Comparison of ENCODE assay signal across 11 cellular contexts in genomic region chr9:71490810-71491209, GRCh38.
A peak's percentile ranks its signal among the peaks of the same experiment; 100 is the strongest.
DNase-seq lines count a peak whose midpoint lies in the region; ATAC-seq and TF ChIP-seq lines count a peak whose summit lies in the region.
"Had no signal": no experiment of that assay in that cellular context is flagged by ENCODE, and none has a peak within 500 bp of the region (broad histone marks: within the 10 kb centered on the region; RNA-seq: fewer than 3 reads in every experiment).

No MANE protein-coding gene starts in this region.

- no peaks in the 10 kb centered on the region for H4K20me1 ChIP-seq in osteoblast (ENCODE audit: insufficient read depth, low read length)

- no peaks in the 10 kb centered on the region for H3K27me3 ChIP-seq in adipocyte (replicated peaks; ENCODE audit: control insufficient read depth, insufficient read depth, low read length)
- H3K27me3 ChIP-seq in osteoblast (ENCODE audit: insufficient read depth, low read length), result no peaks in the 10 kb centered on the region
- no peaks in the 10 kb centered on the region for H3K27me3 ChIP-seq in body of pancreas

- in situ Hi-C loops in GM13977 (cut with MboI; ENCODE audit: low pct_unique_long_range_greater_than_20kb, low sequenced_read_pairs, unreplicated experiment), result no loop called here

- H3K36me3 ChIP-seq in adipocyte (ENCODE audit: control insufficient read depth, insufficient read depth, low read length, severe bottlenecking) (no peaks in the 10 kb centered on the region), osteoblast (ENCODE audit: insufficient read depth, low read length) (no peaks in the 10 kb centered on the region), body of pancreas (replicated peaks in 1 of 2; ENCODE audit: insufficient read depth in 1 of 2, low read depth in 2 of 2) (no peaks in the 10 kb centered on the region)

- H3K27ac ChIP-seq in osteoblast (ENCODE audit: low read depth, low read length) (no peak overlapping the region), body of pancreas (no peak overlapping the region)

- 37 to 38% methylated on average over 2 of the region's 2 CpGs for WGBS in body of pancreas, 2 donors

- intact Hi-C loops in body of pancreas (cut with DNase I), result no loop called here

- no peaks in the 10 kb centered on the region for H3K79me2 ChIP-seq in osteoblast (ENCODE audit: insufficient read depth, low read length)

- peak; percentile 51 for ATAC-seq in HG03354 (IDR thresholded peaks at IDR 0.05; ENCODE audit: poor library complexity, severe bottlenecking, unreplicated experiment)
- ATAC-seq in body of pancreas, result no peak
- ATAC-seq: natural killer cell had no signal

- TF ChIP-seq CTCF in GM13977 (IDR thresholded peaks at IDR 0.05; ENCODE audit: extremely low read depth, insufficient read depth, missing control alignments), result peak; percentile 39
- TF ChIP-seq CTCF in osteoblast (IDR thresholded peaks at IDR 0.05; ENCODE audit: extremely low read depth, low read depth, low read length), result peak; percentile 17
- peak in 1 of 7 experiments; percentile 4 for TF ChIP-seq CTCF in body of pancreas (IDR thresholded peaks at IDR 0.05)

- H3K9me3 ChIP-seq in adipocyte (ENCODE audit: control insufficient read depth, low read length) (no peaks in the 10 kb centered on the region), osteoblast (ENCODE audit: low read depth, low read length) (no peaks in the 10 kb centered on the region), body of pancreas (no peaks in the 10 kb centered on the region)

- no peak overlapping the region for H2AFZ ChIP-seq in osteoblast (ENCODE audit: low read length)

- H3K9ac ChIP-seq in adipocyte (ENCODE audit: low read length), result no peak overlapping the region

- no peak for TF ChIP-seq POLR2A in body of pancreas (IDR thresholded peaks at IDR 0.05)

- no peak overlapping the region for H3K4me2 ChIP-seq in osteoblast (ENCODE audit: insufficient read depth, low read length)

- H3K4me1 ChIP-seq in adipocyte (ENCODE audit: control insufficient read depth, insufficient read depth, low read length) (no peaks in the 10 kb centered on the region), osteoblast (ENCODE audit: insufficient read depth, low read length) (no peaks in the 10 kb centered on the region), body of pancreas (no peaks in the 10 kb centered on the region)

- H3K4me3 ChIP-seq in adipocyte (ENCODE audit: low read length) (no peak overlapping the region), osteoblast (ENCODE audit: insufficient read depth, low read length) (no peak overlapping the region), body of pancreas (no peak overlapping the region)

- peak; percentile 6 for DNase-seq in GM13977 (ENCODE audit: low spot score)
- DNase-seq in adipocyte (ENCODE audit: low read depth), result peak; percentile 23
- DNase-seq in osteoblast (ENCODE audit: insufficient read length, low spot score, missing footprints), result no peak
- DNase-seq in activated naive CD4-positive, alpha-beta T cell treated with Interleukin-2 at 50 U/mL for 16 hours, result no peak
- DNase-seq in body of pancreas, result no peak
- no peak for DNase-seq in effector CD4-positive, alpha-beta T cell
- no peak for DNase-seq in AG20443 (ENCODE audit: low spot score)
- DNase-seq: activated naive CD4-positive, alpha-beta T cell treated with anti-CD3 and anti-CD28 coated beads, Interleukin-2, amount 50 U/mL, for 16 hours; natural killer cell; NCI-H1694 treated with DMSO at 0.1 percent for 48 hours had no signal

Comparison
In these comparisons a context has a peak if more than half of its experiments do, and no peak if none do; other contexts are left out.
1. DNase-seq: peak in GM13977 (single experiment) and adipocyte (single experiment); none in osteoblast (single experiment), activated naive CD4-positive, alpha-beta T cell treated with Interleukin-2 at 50 U/mL for 16 hours (single experiment), body of pancreas (0 of 4), effector CD4-positive, alpha-beta T cell (single experiment) and AG20443 (single experiment).